Comparison of ENCODE assay signal across 9 cellular contexts in the genomic region with DNA sequence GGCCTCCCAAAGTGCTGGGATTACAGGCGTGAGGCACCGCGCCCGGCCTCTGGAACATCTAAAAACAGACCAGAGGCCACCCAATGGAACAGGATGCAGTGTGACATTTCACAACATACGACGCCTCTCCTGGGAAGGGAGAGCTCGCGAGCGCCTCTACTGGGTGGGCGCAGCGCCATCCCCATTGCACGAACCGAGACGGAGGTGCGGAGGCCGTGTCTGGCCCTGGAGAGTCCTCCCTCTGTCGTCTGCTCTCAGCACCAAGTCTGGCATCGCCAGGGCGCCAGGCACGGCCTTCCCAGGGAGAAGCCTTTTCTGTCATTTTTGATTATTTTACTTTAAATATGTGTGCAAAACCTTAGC. TPM values are rescaled to one million over a fixed set of nuclear protein-coding genes. Genes with fewer than 3 reads are reported as not detected.
DNase-seq lines count a peak whose midpoint lies in the region; ATAC-seq and TF ChIP-seq lines count a peak whose summit lies in the region.
"Had no signal": no experiment of that assay in that cellular context is flagged by ENCODE, and none has a peak within 500 bp of the region (broad histone marks: within the 10 kb centered on the region; RNA-seq: fewer than 3 reads in every experiment).

No MANE protein-coding gene starts in this region.

- H3K36me3 ChIP-seq in mesendoderm (ENCODE audit: control insufficient read depth, insufficient read depth, low read length), result no peaks in the 10 kb centered on the region

- H3K27ac ChIP-seq in mesendoderm (ENCODE audit: low read depth, low read length), result no peak overlapping the region

- ATAC-seq in HG03135 (IDR thresholded peaks at IDR 0.05; ENCODE audit: unreplicated experiment), result no peak

- no peak overlapping the region for H3K4me3 ChIP-seq in cardiac fibroblast (replicated peaks in 1 of 2; ENCODE audit: low read depth in 2 of 2, low read length in 2 of 2)
- no peak overlapping the region for H3K4me3 ChIP-seq in mesendoderm (ENCODE audit: low read length)

- no peaks in the 10 kb centered on the region for H3K79me2 ChIP-seq in mesendoderm (ENCODE audit: control insufficient read depth, insufficient read depth, low read length)

- H2BK5ac ChIP-seq in mesendoderm (ENCODE audit: low read length), result no peak overlapping the region

- H2BK15ac ChIP-seq in mesendoderm (replicated peaks; ENCODE audit: low read depth), result no peak overlapping the region

- H3K27me3 ChIP-seq in mesendoderm (ENCODE audit: insufficient read depth, low read length, poor library complexity), result peaks cover 41% of the 10 kb centered on the region

- H3K23ac ChIP-seq in mesendoderm (ENCODE audit: low read length), result no peak overlapping the region

- DNase-seq in GM10248 (ENCODE audit: extremely low spot score), result no peak
- DNase-seq in NCI-H1694 (lab: John Stamatoyannopoulos, UW), result peak; percentile 77
- peak; percentile 36 to 39 for DNase-seq in cardiac fibroblast (ENCODE audit: low read depth in 2 of 2)
- DNase-seq in mesendoderm, result peak; percentile 94
- DNase-seq in pons (ENCODE audit: low spot score), result no peak
- DNase-seq in activated CD8-positive, alpha-beta memory T cell treated with anti-CD3 and anti-CD28 coated beads, Interleukin-2, amount 50 U/mL, for 48 hours, result no peak
- no peak for DNase-seq in NCI-H510A treated with DMSO at 0.1 percent for 48 hours (lab: John Stamatoyannopoulos, UW)

- H2BK120ac ChIP-seq in mesendoderm (ENCODE audit: low read depth, low read length), result no peak overlapping the region

- H4K5ac ChIP-seq in mesendoderm (ENCODE audit: low read length), result no peak overlapping the region

- POLR2A ChIA-PET in GM10248 (lab: Yijun Ruan, JAX), result no interaction called here

- H2AK5ac ChIP-seq in mesendoderm (ENCODE audit: low read length), result no peak overlapping the region

- H3K4ac ChIP-seq in mesendoderm (ENCODE audit: low read depth, low read length), result no peak overlapping the region

- peaks cover 2% of the 10 kb centered on the region for H3K4me1 ChIP-seq in mesendoderm (ENCODE audit: control insufficient read depth, low read depth, low read length)

- TF ChIP-seq CTCF in GM10248 (IDR thresholded peaks at IDR 0.05; ENCODE audit: control extremely low read depth, extremely low read depth, low read depth, missing control alignments) (peak; percentile 20), cardiac fibroblast (IDR thresholded peaks at IDR 0.05; ENCODE audit: low read depth, low read length) (peak; percentile 47)

- no peak overlapping the region for H3K9ac ChIP-seq in mesendoderm (ENCODE audit: low read length)

- WGBS in mesendoderm (ENCODE audit: extremely low coverage, insufficient coverage, low lambda C conversion rate), result no CpG with 5 or more reads among the region's 20 CpGs

- no peak overlapping the region for H3K18ac ChIP-seq in mesendoderm (ENCODE audit: low read length)

- CTCF ChIA-PET in GM10248 (lab: Yijun Ruan, JAX), result interaction anchor here (0.9 to 8.1 kb wide), 6 partner anchors 8 to 413 kb away, joined by 3 to 76 read pairs (median 3); no protein-coding TSS in a partner anchor

- no peaks in the 10 kb centered on the region for H3K79me1 ChIP-seq in mesendoderm (ENCODE audit: low read length)

- no peak overlapping the region for H4K8ac ChIP-seq in mesendoderm (ENCODE audit: low read depth, low read length)

- no peak overlapping the region for H3K56ac ChIP-seq in mesendoderm (ENCODE audit: low read length)

- H3K4me2 ChIP-seq in mesendoderm (ENCODE audit: low read length), result peak overlapping the region; percentile 29

RNA-seq across cellular contexts. Expression of a gene that starts 9.4 kb away (rescaled TPM):
- polyA plus RNA-seq in mesendoderm (2013, experiment 1 of 2), result 1.2 TPM
- polyA plus RNA-seq in mesendoderm (2013, experiment 2 of 2), result 1.3 TPM
- polyA plus RNA-seq: urinary bladder had no signal

Comparison
In these comparisons a context has a peak if more than half of its experiments do, and no peak if none do; other contexts are left out.
1. DNase-seq: peak in NCI-H1694 (single experiment), cardiac fibroblast (2 of 2) and mesendoderm (single experiment); none in GM10248 (single experiment), pons (single experiment), activated CD8-positive, alpha-beta memory T cell treated with anti-CD3 and anti-CD28 coated beads, Interleukin-2, amount 50 U/mL, for 48 hours (single experiment) and NCI-H510A treated with DMSO at 0.1 percent for 48 hours (single experiment).